ENCODE assay signal across 7 cellular contexts in genomic region chr2:9002313-9002636, GRCh38. TPM values are rescaled to one million over a fixed set of nuclear protein-coding genes. Genes with fewer than 3 reads are reported as not detected.
DNase-seq lines count a peak whose midpoint lies in the region; ATAC-seq and TF ChIP-seq lines count a peak whose summit lies in the region.

No MANE protein-coding gene starts in this region.

- H4K20me1 ChIP-seq in GM23338 (replicated peaks; ENCODE audit: insufficient read depth), result peaks cover 23% of the 10 kb centered on the region

- TF ChIP-seq CTCF in GM23338 (conservative IDR thresholded peaks at IDR 0.05; ENCODE audit: low read depth in 2 of 2) (no peak), WI38 (IDR thresholded peaks at IDR 0.05; ENCODE audit: low read depth, low read length) (no peak), fibroblast of the aortic adventitia (IDR thresholded peaks at IDR 0.05; ENCODE audit: insufficient read depth, low read length) (no peak)

- H3K27me3 ChIP-seq in GM23338 (ENCODE audit: insufficient read depth), result peaks cover 16% of the 10 kb centered on the region; the same call in 1 of the 2 replicates

- peaks cover 51% of the 10 kb centered on the region for H3K79me2 ChIP-seq in GM23338 (replicated peaks; ENCODE audit: insufficient read depth)

- H3K36me3 Mint-ChIP-seq in GM23338 (ENCODE audit: low read depth), result peaks cover 11% of the 10 kb centered on the region

- H3K27ac ChIP-seq in GM23338 (ENCODE audit: low read depth), result no peak overlapping the region

- H3K9me3 Mint-ChIP-seq in GM23338, result 0 out of 3 replicates have a peak, but pooled peaks cover 7% of the 10 kb centered on the region

- H3K4me3 ChIP-seq in GM23338 (peak overlapping the region; percentile 85), WI38 (ENCODE audit: low read depth, low read length) (peak overlapping the region; percentile 75), fibroblast of the aortic adventitia (ENCODE audit: low read depth, low read length) (peak overlapping the region; percentile 82), skeletal muscle cell (ENCODE audit: low read depth, low read length) (peak overlapping the region; percentile 82)

- ATAC-seq in GM23338 (no peak), GM19328 (IDR thresholded peaks at IDR 0.05; ENCODE audit: unreplicated experiment) (no peak)

- H2AFZ ChIP-seq in GM23338, result no peak overlapping the region

- no peaks in the 10 kb centered on the region for H3K36me3 ChIP-seq in GM23338 (ENCODE audit: insufficient read depth)

- H3F3A ChIP-seq in GM23338 (replicated peaks; ENCODE audit: low read depth), result 0 out of 2 replicates have a peak, but pooled peaks cover 4% of the 10 kb centered on the region

- peaks cover 12% of the 10 kb centered on the region for H3K27me3 Mint-ChIP-seq in GM23338 (ENCODE audit: insufficient read depth, low read depth, poor library complexity)

- H3K4me2 ChIP-seq in GM23338, result peak overlapping the region; percentile 89

- peaks cover 40% of the 10 kb centered on the region for H3K4me1 Mint-ChIP-seq in GM23338

- H3K4me1 ChIP-seq in GM23338 (ENCODE audit: insufficient read depth), result peaks cover 21% of the 10 kb centered on the region

- no peak overlapping the region for H3K27ac Mint-ChIP-seq in GM23338

- H3K4me3 Mint-ChIP-seq in GM23338, result peak overlapping the region; percentile 87

- H3K9me2 ChIP-seq in GM23338 (ENCODE audit: insufficient read depth), result no peaks in the 10 kb centered on the region

- DNase-seq in GM23338 (ENCODE audit: low spot score), result no peak
- DNase-seq in fibroblast of the aortic adventitia (ENCODE audit: low read depth), result peak; percentile 23
- DNase-seq in skeletal muscle cell (ENCODE audit: low read depth), result no peak
- no peak for DNase-seq in NCI-H187 (lab: John Stamatoyannopoulos, UW)
- no peak for DNase-seq in SHP77 treated with DMSO at 0.1 percent for 48 hours (lab: John Stamatoyannopoulos, UW)

TF ChIP-seq in GM23338, 12 proteins besides CTCF, POLR2A, EP300 and RAD21:
- TF ChIP-seq ETS1 (IDR thresholded peaks at IDR 0.05), result no peak
- no peak for TF ChIP-seq CREB1 (CRISPR knock-in tag; IDR thresholded peaks at IDR 0.05; ENCODE audit: low read depth)
- TF ChIP-seq ZNF331 (CRISPR knock-in tag; IDR thresholded peaks at IDR 0.05; ENCODE audit: low read depth), result no peak
- no peak for TF ChIP-seq EZH2 (IDR thresholded peaks at IDR 0.05; ENCODE audit: low read depth, unreplicated experiment)
- no peak for TF ChIP-seq STAT1 (IDR thresholded peaks at IDR 0.05; ENCODE audit: unreplicated experiment)
- TF ChIP-seq NANOG (IDR thresholded peaks at IDR 0.05; ENCODE audit: borderline replicate concordance), result no peak
- TF ChIP-seq REST (IDR thresholded peaks at IDR 0.05; ENCODE audit: unreplicated experiment), result no peak
TF ChIP-seq in GM23338: peak in this region for 0.

RNA-seq across cellular contexts. Expression of gene MBOAT2, which starts 1.2 kb away (rescaled TPM):
- total RNA-seq in GM23338 (2014; rRNA removed; shearing (Covaris generic)), result 22.7 and 24.7 TPM in 2 replicates
- polyA plus RNA-seq in GM23338 (2016; fragmentation: Nextera tagmentation; extraction: Ambion mirVana), result 8.2 and 15.9 TPM in 2 replicates
- total RNA-seq in fibroblast of the aortic adventitia (ENCODE audit: low replicate concordance), result 18.1 and 37.1 TPM in 2 replicates
